ENCODE assay signal across 12 cellular contexts in the genomic region with DNA sequence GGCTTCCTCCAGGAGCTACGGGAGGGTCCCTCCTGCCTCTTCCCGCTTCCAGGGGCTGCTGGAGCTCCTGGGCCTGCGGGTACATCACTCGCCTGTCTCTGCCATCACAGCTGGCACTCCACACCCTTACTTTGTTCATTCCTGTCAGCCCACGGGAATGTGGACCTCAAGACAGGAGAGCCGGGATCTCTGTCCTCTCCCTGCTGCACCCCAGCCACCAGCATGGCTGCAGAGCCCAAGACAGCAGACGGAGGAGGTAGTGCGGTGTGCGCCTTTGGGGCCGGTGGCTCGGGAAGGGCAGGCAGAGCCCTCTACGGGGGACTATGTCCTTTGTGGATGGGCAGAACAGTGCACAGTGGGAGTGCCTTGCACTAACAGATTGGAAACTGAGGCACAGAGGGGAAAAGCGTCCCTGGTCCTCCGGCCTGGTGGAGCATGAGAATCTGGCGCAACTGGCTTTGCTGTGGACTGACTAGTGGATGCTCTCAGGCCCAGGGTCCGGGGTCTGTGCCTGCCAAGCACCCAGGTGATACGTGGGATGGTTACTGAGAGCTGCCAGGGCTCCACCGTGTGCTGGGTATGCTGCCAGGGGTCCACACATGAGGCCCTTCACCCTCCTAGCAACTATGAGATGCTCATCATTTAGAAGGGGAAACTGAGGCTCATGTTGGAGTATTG. TPM values are rescaled to one million over a fixed set of nuclear protein-coding genes. Genes with fewer than 3 reads are reported as not detected.
"Had no signal": no experiment of that assay in that cellular context is flagged by ENCODE, and none has a peak within 500 bp of the region (broad histone marks: within the 10 kb centered on the region; RNA-seq: fewer than 3 reads in every experiment).

No MANE protein-coding gene starts in this region.

- H3K36me3 ChIP-seq: thyroid gland had no signal

- H3K27ac Mint-ChIP-seq: activated CD8-positive, alpha-beta T cell treated with anti-CD3 and anti-CD28 coated beads, Interleukin-2, amount 10 ng/mL, durations not matched to agents 7 days and 5 days; dendritic cell treated with granulocyte-macrophage colony-stimulating factor and Interleukin-4, amounts not matched to agents 40 ng/mL and 50 ng/mL, for 4 days; nephron had no signal

- H3K36me3 Mint-ChIP-seq: brain had no signal

- H3K27me3 ChIP-seq: SJSA1, thyroid gland had no signal

- H3K27ac ChIP-seq: SJSA1 had no signal

- H3K9me3 Mint-ChIP-seq: dendritic cell treated with granulocyte-macrophage colony-stimulating factor and Interleukin-4, amounts not matched to agents 40 ng/mL and 50 ng/mL, for 4 days had no signal

- DNase-seq: activated CD4-positive, alpha-beta T cell treated with anti-CD3 and anti-CD28 coated beads for 48 hours; activated CD8-positive, alpha-beta T cell treated with anti-CD3 and anti-CD28 coated beads, Interleukin-2, amount 10 ng/mL, durations not matched to agents 7 days and 5 days; activated naive CD4-positive, alpha-beta T cell treated with anti-CD3 and anti-CD28 coated beads, Interleukin-2, amount 50 U/mL, for 16 hours; amygdala; stimulated activated CD4-positive, alpha-beta T cell treated with anti-CD3 and anti-CD28 coated beads, Interleukin-4, amount 100 ng/mL, for 24 hours; SW 1271; T-helper 9 cell; thyroid gland had no signal

- H3K4me3 Mint-ChIP-seq: activated CD8-positive, alpha-beta T cell treated with anti-CD3 and anti-CD28 coated beads, Interleukin-2, amount 10 ng/mL, durations not matched to agents 7 days and 5 days; brain; dendritic cell treated with granulocyte-macrophage colony-stimulating factor and Interleukin-4, amounts not matched to agents 40 ng/mL and 50 ng/mL, for 4 days; nephron had no signal

- ATAC-seq: activated CD8-positive, alpha-beta T cell treated with anti-CD3 and anti-CD28 coated beads, Interleukin-2, amount 10 ng/mL, durations not matched to agents 7 days and 5 days had no signal

- H3K9me3 ChIP-seq: thyroid gland had no signal

- H3K4me3 ChIP-seq: SJSA1, thyroid gland had no signal

- H3K27me3 Mint-ChIP-seq: brain had no signal

RNA-seq across cellular contexts. Expression of a gene that starts 47.3 kb away (rescaled TPM):
- total RNA-seq: activated CD8-positive, alpha-beta T cell treated with anti-CD3 and anti-CD28 coated beads, Interleukin-2, amount 10 ng/mL, durations not matched to agents 7 days and 5 days had no signal
